Comparison of ENCODE assay signal across 8 cellular contexts in genomic region chr11:92342034-92342433, GRCh38.
"Had no signal": no experiment of that assay in that cellular context is flagged by ENCODE, and none has a peak within 500 bp of the region (broad histone marks: within the 10 kb centered on the region; RNA-seq: fewer than 3 reads in every experiment).

No MANE protein-coding gene starts in this region.

- H3K4me3 ChIP-seq: GM23248, HAP-1 had no signal

- H2AFZ ChIP-seq: GM23248 had no signal

- H3K9ac ChIP-seq: GM23248 had no signal

- DNase-seq: GM23248, GOT3, HFFc6, IMR-90, KBM-7 had no signal

- H3K27ac ChIP-seq: GM23248, HL-60 had no signal

- H3K9me3 ChIP-seq: HAP-1 had no signal

- H3K27ac Mint-ChIP-seq: HFFc6 had no signal

- H3K4me1 ChIP-seq: HAP-1 had no signal

- H3K4me3 Mint-ChIP-seq: HFFc6 had no signal

- H3K36me3 ChIP-seq: HAP-1 had no signal

- ATAC-seq: HCT116 had no signal
